In genomic region chr2:238425979-238426567, GRCh38 we compare ENCODE assay signal across 8 cellular contexts. TPM values are rescaled to one million over a fixed set of nuclear protein-coding genes. Genes with fewer than 3 reads are reported as not detected.
DNase-seq lines count a peak whose midpoint lies in the region; ATAC-seq, FAIRE-seq and TF ChIP-seq lines count a peak whose summit lies in the region.

No MANE protein-coding gene starts in this region.

- DNase-seq in A673 (ENCODE audit: low spot score) (peak; percentile 88), GM12864 (ENCODE audit: low read depth) (no peak), NCI-H748 (lab: John Stamatoyannopoulos, UW; ENCODE audit: unreplicated experiment) (peak; percentile 71), K562 (ENCODE audit: extremely low read depth in 1 of 4, low spot score in 3 of 4) (peak; percentile 42 to 80 (median 60)), iris pigment epithelial cell (ENCODE audit: low read depth) (peak; percentile 83), GM13977 (ENCODE audit: low spot score) (no peak)

- in situ Hi-C loops in K562 (cut with MboI) (no loop called here), GM13977 (cut with MboI; ENCODE audit: low pct_unique_long_range_greater_than_20kb, low sequenced_read_pairs, unreplicated experiment) (no loop called here)

- CTCF ChIA-PET in A673 (lab: Charles Lee) = no interaction called here
- CTCF ChIA-PET in K562 (lab: Yijun Ruan, JAX; ENCODE audit: low intra/inter-chr PET ratio) = no interaction called here

- peak overlapping the region; percentile 89 for H3K4me3 Mint-ChIP-seq in stimulated activated memory B cell treated with anti-CD40 and anti-IgM and Interleukin-4, amounts not matched to agents 10 μg/mL and 1 μg/mL and 100 μg/mL, for 72 hours

- H3K27ac ChIP-seq in A673 (ENCODE audit: low read depth, low read length, poor library complexity, severe bottlenecking) (peak overlapping the region; percentile 92), K562 (ENCODE audit: extremely low read depth, low read depth, low read length) (peak overlapping the region; percentile 96)

- no peaks in the 10 kb centered on the region for H3K27me3 Mint-ChIP-seq in stimulated activated memory B cell treated with anti-CD40 and anti-IgM and Interleukin-4, amounts not matched to agents 10 μg/mL and 1 μg/mL and 100 μg/mL, for 72 hours

- no peak for TF ChIP-seq RAD21 in K562 (CRISPR knock-in tag; conservative IDR thresholded peaks at IDR 0.05 in 1 of 2, IDR thresholded peaks at IDR 0.05 in 1 of 2)

- FAIRE-seq in K562 (lab: Jason Lieb, UNC) = peak; percentile 91

- BruUV-seq in A673 (replicated peaks; lab: Mats Ljungman, UMichigan) = no TSS peak
- TSS peak; percentile 88 for BruUV-seq in K562 (replicated peaks; lab: Mats Ljungman, UMichigan)

- H3K27ac Mint-ChIP-seq in stimulated activated memory B cell treated with anti-CD40 and anti-IgM and Interleukin-4, amounts not matched to agents 10 μg/mL and 1 μg/mL and 100 μg/mL, for 72 hours = peak overlapping the region; percentile 88

- WGBS in K562 (ENCODE audit: insufficient coverage, low coverage, missing lambda C conversion rate) = 0% methylated on average over 16 of the region's 24 CpGs

- H3K4me3 ChIP-seq in A673 (ENCODE audit: low read depth, low read length, poor library complexity, severe bottlenecking) (peak overlapping the region; percentile 99), GM12864 (ENCODE audit: low read depth, low read length) (peak overlapping the region; percentile 98), K562 (peak overlapping the region; percentile 73)

- no peak for TF ChIP-seq CTCF in A673 (conservative IDR thresholded peaks at IDR 0.05; ENCODE audit: low read depth, low read length)
- no peak for TF ChIP-seq CTCF in GM12864 (IDR thresholded peaks at IDR 0.05; ENCODE audit: low read depth, low read length, missing control alignments)
- no peak for TF ChIP-seq CTCF in K562 (IDR thresholded peaks at IDR 0.05 in 2 of 3, conservative IDR thresholded peaks at IDR 0.05 in 1 of 3; ENCODE audit: insufficient read depth in 2 of 3, low read depth in 1 of 3, low read length in 3 of 3)
- no peak for TF ChIP-seq CTCF in GM13977 (IDR thresholded peaks at IDR 0.05; ENCODE audit: extremely low read depth, insufficient read depth, missing control alignments)

- POLR2A ChIA-PET in A673 (lab: Charles Lee; ENCODE audit: low non-redundant PET) = interaction anchor here (0.6 kb wide), 1 partner anchor 365 kb away, joined by 5 read pairs; no protein-coding TSS in a partner anchor
- POLR2A ChIA-PET in K562 (lab: Yijun Ruan, JAX) = no interaction called here

- ATAC-seq in HG02970 (IDR thresholded peaks at IDR 0.05; ENCODE audit: low FRiP score, unreplicated experiment) (peak; percentile 1), K562 (peak; percentile 50)
- ATAC-seq in stimulated activated memory B cell treated with anti-CD40 and anti-IgM and Interleukin-4, amounts not matched to agents 10 μg/mL and 1 μg/mL and 100 μg/mL, for 72 hours = peak; percentile 13

- H3K9me1 ChIP-seq in K562 (ENCODE audit: control insufficient read depth, insufficient read depth, low read length) = no peaks in the 10 kb centered on the region

- intact Hi-C loops in A673 (cut with micrococcal nuclease; ENCODE audit: unreplicated experiment) = no loop called here
- intact Hi-C loops in K562 (cut with micrococcal nuclease) = no loop called here

- peak overlapping the region; percentile 91 to 98 for H3K9ac ChIP-seq in K562 (ENCODE audit: insufficient read depth in 1 of 2, low read depth in 2 of 2, low read length in 2 of 2)

- no peaks in the 10 kb centered on the region for H4K20me1 ChIP-seq in K562 (replicated peaks; ENCODE audit: control insufficient read depth, insufficient read depth, low read length)

- H3K4me2 ChIP-seq in K562 (ENCODE audit: insufficient read depth, low read length) = peak overlapping the region; percentile 96

- H3K9me3 Mint-ChIP-seq in stimulated activated memory B cell treated with anti-CD40 and anti-IgM and Interleukin-4, amounts not matched to agents 10 μg/mL and 1 μg/mL and 100 μg/mL, for 72 hours = no peaks in the 10 kb centered on the region

- H3K36me3 Mint-ChIP-seq in stimulated activated memory B cell treated with anti-CD40 and anti-IgM and Interleukin-4, amounts not matched to agents 10 μg/mL and 1 μg/mL and 100 μg/mL, for 72 hours = peaks cover 10% of the 10 kb centered on the region

- H2AFZ ChIP-seq in K562 (ENCODE audit: low read depth, low read length) = peak overlapping the region; percentile 87

- H3K4me1 Mint-ChIP-seq in stimulated activated memory B cell treated with anti-CD40 and anti-IgM and Interleukin-4, amounts not matched to agents 10 μg/mL and 1 μg/mL and 100 μg/mL, for 72 hours = peaks cover 30% of the 10 kb centered on the region

- H3K9me3 ChIP-seq in A673 (ENCODE audit: low read depth, low read length, poor library complexity, severe bottlenecking) = no peaks in the 10 kb centered on the region
- H3K9me3 ChIP-seq in K562 (replicated peaks; ENCODE audit: control insufficient read depth, insufficient read depth, low read depth, low read length) = no peaks in the 10 kb centered on the region

- TF ChIP-seq POLR2A in K562 (conservative IDR thresholded peaks at IDR 0.05) = no peak

- no peaks in the 10 kb centered on the region for H3K27me3 ChIP-seq in A673 (replicated peaks; ENCODE audit: insufficient read depth, low read depth, low read length, poor library complexity)
- no peaks in the 10 kb centered on the region for H3K27me3 ChIP-seq in K562 (ENCODE audit: control insufficient read depth in 2 of 2, insufficient read depth in 2 of 2, low read length in 2 of 2)

- peaks cover 4% of the 10 kb centered on the region for H3K36me3 ChIP-seq in A673 (ENCODE audit: insufficient read depth, low read length, poor library complexity, severe bottlenecking)
- peaks cover 21% of the 10 kb centered on the region for H3K36me3 ChIP-seq in K562 (ENCODE audit: control insufficient read depth, insufficient read depth, low read length)

- peaks cover 15% of the 10 kb centered on the region for H3K4me1 ChIP-seq in A673 (ENCODE audit: insufficient read depth, low read length, poor library complexity, severe bottlenecking)
- peaks cover 50 to 68% of the 10 kb centered on the region in 2 experiments for H3K4me1 ChIP-seq in K562 (replicated peaks in 1 of 2; ENCODE audit: control insufficient read depth in 2 of 2, insufficient read depth in 2 of 2, low read length in 2 of 2)

- peaks cover 49% of the 10 kb centered on the region for H3K79me2 ChIP-seq in K562 (ENCODE audit: control insufficient read depth, insufficient read depth, low read length)

- no peak for TF ChIP-seq EP300 in K562 (IDR thresholded peaks at IDR 0.05; ENCODE audit: low read length)

TF ChIP-seq in K562, 482 proteins besides CTCF, POLR2A, EP300 and RAD21 (continues in another document):
- TF ChIP-seq TFE3 (CRISPR knock-in tag; IDR thresholded peaks at IDR 0.05) (no peak), RBBP5 (IDR thresholded peaks at IDR 0.05; ENCODE audit: borderline replicate concordance, insufficient read depth, low read length, poor library complexity, severe bottlenecking) (peak; percentile 18), GATAD2B (IDR thresholded peaks at IDR 0.05; ENCODE audit: borderline replicate concordance) (no peak), ZNF398 (CRISPR knock-in tag; IDR thresholded peaks at IDR 0.05) (no peak)

RNA-seq across cellular contexts. Expression of gene ASB1, which starts 0.7 kb away (rescaled TPM):
- 36.9 and 43.7 TPM in 2 replicates for total RNA-seq in A673 (2021)
- total RNA-seq in K562 (2011; cell fraction: chromatin; rRNA removed; ENCODE audit: low replicate concordance) = 69.7 and 90.0 TPM in 2 replicates
- 54.0 and 56.1 TPM in 2 replicates for total RNA-seq in K562 (2011; cell fraction: nucleolus; rRNA removed)
- 64.5 and 65.1 TPM in 2 replicates for total RNA-seq in K562 (2011; cell fraction: nucleoplasm; rRNA removed)
- 32.0 and 37.5 TPM in 2 replicates for total RNA-seq in K562 (2014; rRNA removed)
- total RNA-seq in K562 (2014; rRNA removed; fragmentation: Illumina TruSeq; extraction: Trizol) = 17.5 and 18.0 TPM in 2 replicates
- total RNA-seq in K562 (2015; rRNA removed; fragmentation: Illumina TruSeq; extraction: Trizol) = 18.2 and 20.1 TPM in 2 replicates
- 35.5 and 37.7 TPM in 2 replicates for total RNA-seq in K562 (2021)
- 23.9 and 26.4 TPM in 2 replicates for polyA plus RNA-seq in K562 (2011; rRNA removed)
- polyA plus RNA-seq in K562 (2011; cell fraction: cytosol; rRNA removed) = 25.8 and 40.3 TPM in 2 replicates
- polyA plus RNA-seq in K562 (2011; cell fraction: nucleus; rRNA removed) = 81.4 and 94.5 TPM in 2 replicates
- polyA plus RNA-seq in K562 (2012) = 22.4 and 22.9 TPM in 2 replicates
- polyA plus RNA-seq in K562 (2014; fragmentation: Illumina TruSeq; extraction: Trizol) = 27.5 and 34.9 TPM in 2 replicates
- polyA plus RNA-seq in K562 (2014; fragmentation: Nextera tagmentation; extraction: Ambion mirVana) = 1 to 10 TPM; 6.3 to 8.7 TPM
- polyA plus RNA-seq in K562 (2014; rRNA removed) = 33.1 and 42.1 TPM in 2 replicates
- polyA minus RNA-seq in K562 (2011; rRNA and poly(A)+ RNA removed) = 13.5 and 17.4 TPM in 2 replicates
- 20.6 and 22.0 TPM in 2 replicates for polyA minus RNA-seq in K562 (2011; cell fraction: cytosol; rRNA and poly(A)+ RNA removed)
- polyA minus RNA-seq in K562 (2011; cell fraction: nucleus; rRNA and poly(A)+ RNA removed) = 21.3 and 22.2 TPM in 2 replicates

Comparison
In these comparisons a context has a peak if more than half of its experiments do, and no peak if none do; other contexts are left out.
1. DNase-seq: peak in A673 (single experiment), NCI-H748 (single experiment), K562 (4 of 4) and iris pigment epithelial cell (single experiment); none in GM12864 (single experiment) and GM13977 (single experiment).
2. Peak in every context shown above with its lines, with median percentiles within 50 percentile points of each other: H3K4me3 ChIP-seq and ATAC-seq.